14 cellular contexts compared by ENCODE assay signal in genomic region chr1:205950280-205950679, GRCh38. TPM values are rescaled to one million over a fixed set of nuclear protein-coding genes. Genes with fewer than 3 reads are reported as not detected.
DNase-seq lines count a peak whose midpoint lies in the region; ATAC-seq and TF ChIP-seq lines count a peak whose summit lies in the region.
"Had no signal": no experiment of that assay in that cellular context is flagged by ENCODE, and none has a peak within 500 bp of the region (broad histone marks: within the 10 kb centered on the region; RNA-seq: fewer than 3 reads in every experiment).

No MANE protein-coding gene starts in this region.

- CTCF ChIA-PET in activated CD8-positive, alpha-beta T cell treated with anti-CD3 and anti-CD28 coated beads for 36 hours (lab: Charles Lee), result interaction anchor here (1.6 to 3.9 kb wide), 3 partner anchors 27 to 33 kb away, joined by 3 to 21 read pairs (median 5); no protein-coding TSS in a partner anchor
- CTCF ChIA-PET in OCI-LY7 (lab: Charles Lee; ENCODE audit: unreplicated experiment), result no interaction called here

- DNase-seq in A172 (ENCODE audit: low spot score), result peak; percentile 67
- DNase-seq in HK-2 (ENCODE audit: unreplicated experiment), result peak; percentile 44
- peak; percentile 51 for DNase-seq in cerebellar cortex (ENCODE audit: low spot score)
- peak; percentile 76 for DNase-seq in midbrain (lab: John Stamatoyannopoulos, UW)
- DNase-seq in activated naive CD4-positive, alpha-beta T cell (lab: John Stamatoyannopoulos, UW), result no peak
- no peak for DNase-seq in activated CD8-positive, alpha-beta T cell treated with anti-CD3 and anti-CD28 coated beads for 36 hours
- DNase-seq in OCI-LY7 (ENCODE audit: low spot score), result no peak
- DNase-seq: activated CD8-positive, alpha-beta T cell treated with anti-CD3 and anti-CD28 coated beads, Interleukin-2, amount 10 ng/mL, durations not matched to agents 7 days and 5 days; Kasumi-1; retina had no signal

- no peaks in the 10 kb centered on the region for H3K27me3 Mint-ChIP-seq in activated CD8-positive, alpha-beta T cell treated with anti-CD3 and anti-CD28 coated beads for 36 hours
- H3K27me3 Mint-ChIP-seq: activated naive CD8-positive, alpha-beta T cell had no signal

- H3K27ac Mint-ChIP-seq in activated CD8-positive, alpha-beta T cell treated with anti-CD3 and anti-CD28 coated beads for 36 hours, result no peak overlapping the region
- H3K27ac Mint-ChIP-seq: activated CD8-positive, alpha-beta T cell treated with anti-CD3 and anti-CD28 coated beads, Interleukin-2, amount 10 ng/mL, durations not matched to agents 7 days and 5 days; activated naive CD8-positive, alpha-beta T cell had no signal

- POLR2A ChIA-PET in activated CD8-positive, alpha-beta T cell treated with anti-CD3 and anti-CD28 coated beads for 36 hours (lab: Charles Lee), result no interaction called here
- POLR2A ChIA-PET in OCI-LY7 (lab: Charles Lee), result no interaction called here

- H3K4me2 ChIP-seq in OCI-LY7 (ENCODE audit: low read length), result no peak overlapping the region

- no peaks in the 10 kb centered on the region for H3K4me1 ChIP-seq in OCI-LY7 (ENCODE audit: insufficient read depth, low read length, poor library complexity, severe bottlenecking)
- H3K4me1 ChIP-seq: esophagus muscularis mucosa had no signal

- no peaks in the 10 kb centered on the region for H3K9me3 ChIP-seq in OCI-LY7 (ENCODE audit: low read length)
- H3K9me3 ChIP-seq: esophagus muscularis mucosa had no signal

- H3K9me3 Mint-ChIP-seq in activated CD8-positive, alpha-beta T cell treated with anti-CD3 and anti-CD28 coated beads for 36 hours, result no peaks in the 10 kb centered on the region

- no peak overlapping the region for H3K4me3 ChIP-seq in OCI-LY7 (ENCODE audit: low read depth, low read length, poor library complexity, severe bottlenecking)
- H3K4me3 ChIP-seq: esophagus muscularis mucosa had no signal

- no peaks in the 10 kb centered on the region for H3K4me1 Mint-ChIP-seq in activated CD8-positive, alpha-beta T cell treated with anti-CD3 and anti-CD28 coated beads for 36 hours (ENCODE audit: low read depth)

- intact Hi-C loops in activated CD8-positive, alpha-beta T cell treated with anti-CD3 and anti-CD28 coated beads for 36 hours (cut with micrococcal nuclease), result no loop called here
- intact Hi-C loops in OCI-LY7 (cut with micrococcal nuclease; ENCODE audit: unreplicated experiment), result no loop called here

- BruUV-seq in OCI-LY7 (replicated peaks; lab: Mats Ljungman, UMichigan), result no TSS peak

- H3K36me3 Mint-ChIP-seq in activated CD8-positive, alpha-beta T cell treated with anti-CD3 and anti-CD28 coated beads for 36 hours (ENCODE audit: low read depth), result no peaks in the 10 kb centered on the region
- H3K36me3 Mint-ChIP-seq: activated naive CD8-positive, alpha-beta T cell had no signal

- no peak for ATAC-seq in activated CD8-positive, alpha-beta T cell treated with anti-CD3 and anti-CD28 coated beads for 36 hours
- ATAC-seq in GM19455 (IDR thresholded peaks at IDR 0.05; ENCODE audit: unreplicated experiment), result no peak
- ATAC-seq: activated CD8-positive, alpha-beta T cell treated with anti-CD3 and anti-CD28 coated beads, Interleukin-2, amount 10 ng/mL, durations not matched to agents 7 days and 5 days had no signal

- H3K27ac ChIP-seq in OCI-LY7 (ENCODE audit: low read depth, low read length, poor library complexity, severe bottlenecking), result no peak overlapping the region
- H3K27ac ChIP-seq: esophagus muscularis mucosa had no signal

- H4K20me1 ChIP-seq in OCI-LY7 (ENCODE audit: insufficient read depth, low read length), result no peaks in the 10 kb centered on the region

- TF ChIP-seq CTCF in activated CD8-positive, alpha-beta T cell treated with anti-CD3 and anti-CD28 coated beads for 36 hours (IDR thresholded peaks at IDR 0.05), result no peak
- TF ChIP-seq CTCF in OCI-LY7 (conservative IDR thresholded peaks at IDR 0.05; ENCODE audit: low read length), result no peak

- H3K79me2 ChIP-seq in OCI-LY7 (ENCODE audit: insufficient read depth, low read depth, low read length), result no peaks in the 10 kb centered on the region

- H3K9me2 ChIP-seq in OCI-LY7 (ENCODE audit: insufficient read depth, low read length), result no peaks in the 10 kb centered on the region

- H3K36me3 ChIP-seq in OCI-LY7 (ENCODE audit: insufficient read depth, low read length), result no peaks in the 10 kb centered on the region
- H3K36me3 ChIP-seq: esophagus muscularis mucosa had no signal

- no peak overlapping the region for H3K4me3 Mint-ChIP-seq in activated CD8-positive, alpha-beta T cell treated with anti-CD3 and anti-CD28 coated beads for 36 hours
- H3K4me3 Mint-ChIP-seq: activated CD8-positive, alpha-beta T cell treated with anti-CD3 and anti-CD28 coated beads, Interleukin-2, amount 10 ng/mL, durations not matched to agents 7 days and 5 days; activated naive CD8-positive, alpha-beta T cell had no signal

- no peak overlapping the region for H2AFZ ChIP-seq in OCI-LY7 (ENCODE audit: low read length)

RNA-seq across cellular contexts. Expression of gene SLC26A9, which starts 7.0 kb away (rescaled TPM):
- 0.05 TPM in 1 of 2 replicates, not detected in the other for total RNA-seq in A172 (2014; rRNA removed; shearing (Covaris generic))
- not detected for total RNA-seq in activated CD8-positive, alpha-beta T cell treated with anti-CD3 and anti-CD28 coated beads for 36 hours
- not detected in 2 replicates for total RNA-seq in OCI-LY7 (2014; rRNA removed; shearing (Covaris generic))
- total RNA-seq in OCI-LY7 (2022), result not detected in 2 replicates
- total RNA-seq: activated CD8-positive, alpha-beta T cell treated with anti-CD3 and anti-CD28 coated beads, Interleukin-2, amount 10 ng/mL, durations not matched to agents 7 days and 5 days; H1 had no signal

RNA-seq across cellular contexts. Expression of gene RAB7B, which starts 52.9 kb away (rescaled TPM):
- total RNA-seq in A172 (2014; rRNA removed; shearing (Covaris generic)), result 0.29 TPM in 2 replicates
- not detected for total RNA-seq in activated CD8-positive, alpha-beta T cell treated with anti-CD3 and anti-CD28 coated beads for 36 hours
- not detected in 2 replicates for total RNA-seq in OCI-LY7 (2014; rRNA removed; shearing (Covaris generic))
- total RNA-seq in OCI-LY7 (2022), result not detected in 2 replicates
- total RNA-seq: activated CD8-positive, alpha-beta T cell treated with anti-CD3 and anti-CD28 coated beads, Interleukin-2, amount 10 ng/mL, durations not matched to agents 7 days and 5 days; H1 had no signal

Comparison
In these comparisons a context has a peak if more than half of its experiments do, and no peak if none do; other contexts are left out.
1. DNase-seq: peak in A172 (single experiment), HK-2 (single experiment), cerebellar cortex (single experiment) and midbrain (single experiment); none in activated naive CD4-positive, alpha-beta T cell (0 of 4), activated CD8-positive, alpha-beta T cell treated with anti-CD3 and anti-CD28 coated beads for 36 hours (single experiment) and OCI-LY7 (single experiment).